Comparison of ENCODE assay signal across 14 cellular contexts in the genomic region with DNA sequence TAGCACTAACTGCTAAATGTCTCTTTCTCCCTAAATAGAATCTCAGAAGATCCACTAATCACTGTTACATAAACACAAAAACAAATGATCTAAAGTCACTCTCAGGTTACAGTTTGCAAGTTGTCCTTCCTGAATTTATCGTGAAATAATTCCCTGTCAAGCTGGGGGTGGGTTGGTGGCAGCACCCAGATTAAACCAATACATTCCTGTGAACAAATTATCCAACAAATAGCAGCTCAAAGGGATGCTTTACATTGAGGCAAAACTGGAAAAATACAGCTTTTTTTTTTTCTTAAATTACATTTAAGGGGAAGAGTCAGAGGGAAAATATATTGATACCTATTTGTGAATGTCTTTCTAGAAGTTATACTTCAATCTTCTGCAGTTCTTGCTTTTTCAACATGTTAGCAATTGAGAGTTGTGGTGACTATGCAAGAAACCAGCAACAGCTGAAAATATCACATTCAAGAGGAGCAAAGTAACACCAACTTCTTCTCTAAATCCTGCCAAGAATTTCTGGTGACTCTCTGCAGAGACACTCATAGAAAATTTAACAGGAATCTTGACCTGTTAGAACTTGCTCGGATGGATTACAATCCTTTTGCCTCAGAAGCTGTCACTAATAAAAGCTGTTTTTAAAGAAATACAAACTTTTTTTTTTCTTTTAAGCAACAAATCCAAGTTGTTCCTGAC. TPM values are rescaled to one million over a fixed set of nuclear protein-coding genes. Genes with fewer than 3 reads are reported as not detected.
DNase-seq lines count a peak whose midpoint lies in the region; FAIRE-seq and TF ChIP-seq lines count a peak whose summit lies in the region.
"Had no signal": no experiment of that assay in that cellular context is flagged by ENCODE, and none has a peak within 500 bp of the region (broad histone marks: within the 10 kb centered on the region; RNA-seq: fewer than 3 reads in every experiment).

No MANE protein-coding gene starts in this region.

- H3K4me3 ChIP-seq in bronchial epithelial cell (ENCODE audit: low read depth, low read length) (no peak overlapping the region), keratinocyte (ENCODE audit: control insufficient read depth in 2 of 3, extremely low read depth in 1 of 3, insufficient read depth in 2 of 3, low read depth in 1 of 3, low read length in 3 of 3) (peak overlapping the region in 1 of 3 experiments; percentile 11), smooth muscle cell (no peak overlapping the region), tibial nerve (no peak overlapping the region), uterus (no peak overlapping the region)
- H3K4me3 ChIP-seq: sigmoid colon had no signal

- TF ChIP-seq POLR2A in tibial nerve (IDR thresholded peaks at IDR 0.05) (no peak), uterus (IDR thresholded peaks at IDR 0.05) (no peak)

- H3K9me1 ChIP-seq in keratinocyte (ENCODE audit: control insufficient read depth, extremely low read depth, insufficient read depth, low read length), result no peaks in the 10 kb centered on the region

- H3K9me3 Mint-ChIP-seq in HFFc6, result no peaks in the 10 kb centered on the region
- H3K9me3 Mint-ChIP-seq: activated T-cell treated with anti-CD3 and anti-CD28 coated beads, Interleukin-2, amount 50 U/mL, for 4 hours had no signal

- peak overlapping the region; percentile 76 for H3K4me2 ChIP-seq in keratinocyte (ENCODE audit: control insufficient read depth, extremely low read depth, insufficient read depth, low read depth, low read length)
- H3K4me2 ChIP-seq in smooth muscle cell, result peak overlapping the region; percentile 33

- H3K4me1 ChIP-seq in keratinocyte (ENCODE audit: control insufficient read depth, extremely low read depth, insufficient read depth, low read length), result peaks cover 29% of the 10 kb centered on the region
- H3K4me1 ChIP-seq in smooth muscle cell (ENCODE audit: low read depth), result peaks cover 10% of the 10 kb centered on the region
- peaks cover 0 to 22% (median 2%) of the 10 kb centered on the region in 4 donors for H3K4me1 ChIP-seq in tibial nerve
- H3K4me1 ChIP-seq in uterus, result no peaks in the 10 kb centered on the region

- H3F3A ChIP-seq in smooth muscle cell (ENCODE audit: low read depth), result peaks cover 9% of the 10 kb centered on the region

- H3K9ac ChIP-seq in keratinocyte (ENCODE audit: control insufficient read depth, extremely low read depth, insufficient read depth, low read length), result peak overlapping the region; percentile 40
- no peak overlapping the region for H3K9ac ChIP-seq in smooth muscle cell (ENCODE audit: low read depth)

- H3K27me3 ChIP-seq in bronchial epithelial cell (ENCODE audit: control insufficient read depth, insufficient read depth, low read length), result no peaks in the 10 kb centered on the region
- no peaks in the 10 kb centered on the region for H3K27me3 ChIP-seq in keratinocyte (ENCODE audit: control insufficient read depth, extremely low read depth, insufficient read depth, low read length)
- H3K27me3 ChIP-seq in smooth muscle cell (ENCODE audit: low read depth), result no peaks in the 10 kb centered on the region
- no peaks in the 10 kb centered on the region for H3K27me3 ChIP-seq in tibial nerve
- no peaks in the 10 kb centered on the region for H3K27me3 ChIP-seq in uterus
- H3K27me3 ChIP-seq: sigmoid colon had no signal

- no peak for TF ChIP-seq CTCF in HFFc6 (IDR thresholded peaks at IDR 0.05)
- TF ChIP-seq CTCF in bronchial epithelial cell (IDR thresholded peaks at IDR 0.05; ENCODE audit: insufficient read depth, low read length, severe bottlenecking), result no peak
- no peak for TF ChIP-seq CTCF in keratinocyte (optimal IDR thresholded peaks at IDR 0.05 in 1 of 3, IDR thresholded peaks at IDR 0.05 in 1 of 3, conservative IDR thresholded peaks at IDR 0.05 in 1 of 3; ENCODE audit: extremely low read depth in 1 of 3, insufficient read depth in 2 of 3, low read length in 3 of 3)
- TF ChIP-seq CTCF in smooth muscle cell (IDR thresholded peaks at IDR 0.05; ENCODE audit: borderline replicate concordance, insufficient read depth, poor library complexity, severe bottlenecking), result no peak
- no peak for TF ChIP-seq CTCF in tibial nerve (IDR thresholded peaks at IDR 0.05)
- TF ChIP-seq CTCF in uterus (IDR thresholded peaks at IDR 0.05), result no peak

- DNase-seq in HFFc6 (peak; percentile 20), bronchial epithelial cell (ENCODE audit: low read depth) (peak; percentile 94), keratinocyte (ENCODE audit: low read depth, low spot score) (peak; percentile 60), smooth muscle cell (lab: John Stamatoyannopoulos, UW; ENCODE audit: unreplicated experiment) (no peak), tibial nerve (ENCODE audit: low spot score in 2 of 2) (no peak), uterus (no peak), pons (ENCODE audit: low spot score) (no peak)
- DNase-seq: activated CD4-positive, CD25-positive, alpha-beta regulatory T cell; activated T-cell treated with anti-CD3 and anti-CD28 coated beads, Interleukin-2, amount 50 U/mL, for 4 hours; anterior cingulate cortex; hypothalamus; sigmoid colon had no signal

- intact Hi-C loops in uterus (cut with DNase I; ENCODE audit: low total_unique reads), result no loop called here

- 20% methylated on average over 2 of the region's 2 CpGs for WGBS in smooth muscle cell (ENCODE audit: low lambda C conversion rate)
- 32 to 40% methylated on average over 2 of the region's 2 CpGs for WGBS in tibial nerve, 2 donors

- FAIRE-seq in bronchial epithelial cell (lab: Jason Lieb, UNC), result no peak
- peak; percentile 85 for FAIRE-seq in keratinocyte (lab: Jason Lieb, UNC)

- H3K27ac ChIP-seq in keratinocyte (ENCODE audit: control insufficient read depth, insufficient read depth, low read length) (peak overlapping the region; percentile 80), smooth muscle cell (ENCODE audit: low read depth) (peak overlapping the region; percentile 76), tibial nerve (no peak overlapping the region), uterus (no peak overlapping the region)

- TF ChIP-seq EP300 in tibial nerve (IDR thresholded peaks at IDR 0.05), result no peak

- H3K4me3 Mint-ChIP-seq in HFFc6, result no peak overlapping the region
- H3K4me3 Mint-ChIP-seq: activated T-cell treated with anti-CD3 and anti-CD28 coated beads, Interleukin-2, amount 50 U/mL, for 4 hours had no signal

- H4K20me1 ChIP-seq in keratinocyte (ENCODE audit: control insufficient read depth, extremely low read depth, insufficient read depth, low read length), result no peaks in the 10 kb centered on the region
- H4K20me1 ChIP-seq in smooth muscle cell (ENCODE audit: low read depth), result no peaks in the 10 kb centered on the region

- no peak overlapping the region for H2AFZ ChIP-seq in keratinocyte (ENCODE audit: control insufficient read depth, low read length)
- no peak overlapping the region for H2AFZ ChIP-seq in smooth muscle cell (ENCODE audit: low read depth)

- no peaks in the 10 kb centered on the region for H3K36me3 ChIP-seq in bronchial epithelial cell (ENCODE audit: control insufficient read depth, insufficient read depth, low read length)
- H3K36me3 ChIP-seq in keratinocyte (ENCODE audit: control insufficient read depth in 2 of 2, extremely low read depth in 1 of 2, insufficient read depth in 2 of 2, low read length in 2 of 2), result no peaks in the 10 kb centered on the region
- H3K36me3 ChIP-seq in smooth muscle cell (ENCODE audit: low read depth), result no peaks in the 10 kb centered on the region
- no peaks in the 10 kb centered on the region for H3K36me3 ChIP-seq in tibial nerve
- H3K36me3 ChIP-seq in uterus, result no peaks in the 10 kb centered on the region
- H3K36me3 ChIP-seq: sigmoid colon had no signal

- dilution Hi-C loops in keratinocyte (cut with MboI; ENCODE audit: extremely low pct_ligation_motif_present, low sequenced_read_pairs), result no loop called here

- H3K9me3 ChIP-seq in keratinocyte (ENCODE audit: control insufficient read depth, low read depth, low read length), result no peaks in the 10 kb centered on the region
- no peaks in the 10 kb centered on the region for H3K9me3 ChIP-seq in smooth muscle cell (replicated peaks; ENCODE audit: low read depth)
- H3K9me3 ChIP-seq in tibial nerve, result no peaks in the 10 kb centered on the region
- no peaks in the 10 kb centered on the region for H3K9me3 ChIP-seq in uterus
- H3K9me3 ChIP-seq: sigmoid colon had no signal

- no peaks in the 10 kb centered on the region for H3K36me3 Mint-ChIP-seq in HFFc6 (ENCODE audit: low read depth)

- no peak overlapping the region for H3K27ac Mint-ChIP-seq in HFFc6

- no peaks in the 10 kb centered on the region; the same call in none of the 2 replicates for H3K27me3 Mint-ChIP-seq in HFFc6 (ENCODE audit: insufficient read depth)

- H3K79me2 ChIP-seq in keratinocyte (ENCODE audit: control insufficient read depth, insufficient read depth, low read length), result no peaks in the 10 kb centered on the region
- no peaks in the 10 kb centered on the region for H3K79me2 ChIP-seq in smooth muscle cell (ENCODE audit: low read depth)

- H3K4me1 Mint-ChIP-seq in HFFc6 (ENCODE audit: low read depth), result peaks cover 19% of the 10 kb centered on the region

RNA-seq across cellular contexts. Expression of a gene that starts 18.9 kb away (rescaled TPM):
- total RNA-seq in HFFc6 (2021; fragmentation: NEBNext Ultra II Directional; extraction: Animal tissue kit (Norgen Biotek cat#: 25700)), result not detected
- not detected in 2 replicates for total RNA-seq in bronchial epithelial cell
- not detected in 3 replicates for polyA plus RNA-seq in keratinocyte
- polyA plus RNA-seq in keratinocyte (2011; ENCODE audit: low read depth), result not detected
- not detected in 2 replicates for polyA plus RNA-seq in keratinocyte (2011; cell fraction: cytosol; rRNA removed)
- not detected in 2 replicates for polyA plus RNA-seq in keratinocyte (2011; cell fraction: nucleus; rRNA removed)
- 0.68 TPM in 1 of 2 replicates, not detected in the other for polyA plus RNA-seq in keratinocyte (2012; ENCODE audit: low replicate concordance)
- not detected in 3 replicates for polyA minus RNA-seq in keratinocyte
- polyA minus RNA-seq in keratinocyte (2011; cell fraction: cytosol; rRNA and poly(A)+ RNA removed), result not detected
- polyA minus RNA-seq in keratinocyte (2011; cell fraction: nucleus; rRNA and poly(A)+ RNA removed), result not detected in 2 replicates
- total RNA-seq in smooth muscle cell, result not detected in 2 replicates
- polyA plus RNA-seq in smooth muscle cell, result 0.10 TPM in 1 of 2 replicates, not detected in the other
- not detected for total RNA-seq in tibial nerve
- total RNA-seq in uterus, result under 1 TPM in 1 of 4 donors, not detected in 3; 0.52 TPM
- total RNA-seq: activated T-cell treated with anti-CD3 and anti-CD28 coated beads, Interleukin-2, amount 50 U/mL, for 4 hours; mononuclear cell; sigmoid colon; subcutaneous adipose tissue had no signal

Comparison
In these comparisons a context has a peak if more than half of its experiments do, and no peak if none do; other contexts are left out.
1. DNase-seq: peak in HFFc6 (single experiment), bronchial epithelial cell (single experiment) and keratinocyte (single experiment); none in smooth muscle cell (single experiment), tibial nerve (0 of 2), uterus (0 of 2) and pons (single experiment).
2. H3K27ac ChIP-seq: peak in keratinocyte (single experiment) and smooth muscle cell (single experiment); none in tibial nerve (0 of 4) and uterus (0 of 2).